ENCODE assay signal across 35 cellular contexts in genomic region chr2:211942153-211942552, GRCh38.
"Had no signal": no experiment of that assay in that cellular context is flagged by ENCODE, and none has a peak within 500 bp of the region (broad histone marks: within the 10 kb centered on the region; RNA-seq: fewer than 3 reads in every experiment).

No MANE protein-coding gene starts in this region.

- H3K27me3 ChIP-seq: MG63 had no signal

- H3K4me3 ChIP-seq: MG63 had no signal

- H3K36me3 ChIP-seq: MG63 had no signal

- H3K9me3 ChIP-seq: MG63 had no signal

- DNase-seq: Karpas-422, Kasumi-1, MG63, MM.1S, MV-4-11, NCI-H1048, NCI-H1092, NCI-H1092 treated with DMSO at 0.1 percent for 48 hours, NCI-H1105, NCI-H1105 treated with DMSO at 0.1 percent for 48 hours, NCI-H1417, NCI-H1417 treated with DMSO at 0.1 percent for 48 hours, NCI-H1436, NCI-H1436 treated with DMSO at 0.1 percent for 48 hours, NCI-H146, NCI-H1694, NCI-H1694 treated with DMSO at 0.1 percent for 48 hours, NCI-H187, NCI-H187 treated with DMSO at 0.1 percent for 48 hours, NCI-H1930, NCI-H2029, NCI-H2029 treated with DMSO at 0.1 percent for 48 hours, NCI-H2081, NCI-H2081 treated with DMSO at 0.1 percent for 48 hours, NCI-H2107, NCI-H2171, NCI-H2171 treated with DMSO at 0.1 percent for 48 hours, NCI-H2227 treated with DMSO at 0.1 percent for 48 hours, NCI-H226, NCI-H345, NCI-H446, NCI-H446 treated with DMSO at 0.1 percent for 48 hours, NCI-H510A, NCI-H510A treated with DMSO at 0.1 percent for 48 hours, NCI-H524 had no signal
